In the genomic region with DNA sequence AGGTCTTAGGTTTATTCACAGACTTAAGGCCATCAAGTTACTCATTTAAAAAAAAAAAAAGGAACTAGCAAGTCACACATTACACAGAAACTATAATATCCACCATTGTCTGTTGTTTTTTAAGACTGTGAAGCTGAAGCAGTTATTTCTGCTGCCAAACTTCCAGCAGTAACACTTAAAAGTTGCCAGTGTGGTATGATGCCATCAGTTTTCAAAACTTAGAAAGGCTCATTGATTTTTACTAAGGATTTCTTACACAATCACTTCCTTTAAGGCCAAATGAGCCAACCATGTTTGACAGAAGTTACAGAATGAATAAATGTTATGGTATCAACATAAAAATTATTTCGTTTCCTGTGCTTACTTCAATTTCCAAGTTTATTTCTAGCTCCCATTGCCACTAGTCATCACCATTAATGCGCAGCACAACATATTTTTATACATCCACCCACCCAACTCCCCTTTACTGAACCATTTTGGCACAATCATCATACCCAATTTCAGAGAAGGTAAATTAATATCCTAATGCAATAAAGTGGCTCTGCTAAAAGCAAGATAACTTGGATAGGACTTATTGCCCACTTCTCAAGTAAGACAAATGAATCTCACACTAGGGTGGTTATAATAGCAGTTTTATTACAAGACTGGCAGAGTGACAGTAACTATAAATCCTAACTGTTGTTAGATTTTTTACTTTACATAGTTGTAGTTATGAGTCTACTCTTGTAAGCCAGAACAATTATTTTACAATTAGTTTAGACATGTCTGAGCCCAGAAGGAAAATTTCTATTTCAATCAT, we compare ENCODE assay signal across 19 cellular contexts. TPM values are rescaled to one million over a fixed set of nuclear protein-coding genes. Genes with fewer than 3 reads are reported as not detected.
DNase-seq lines count a peak whose midpoint lies in the region; ATAC-seq and TF ChIP-seq lines count a peak whose summit lies in the region.
"Had no signal": no experiment of that assay in that cellular context is flagged by ENCODE, and none has a peak within 500 bp of the region (broad histone marks: within the 10 kb centered on the region; RNA-seq: fewer than 3 reads in every experiment).

No MANE protein-coding gene starts in this region.

- ATAC-seq in SK-N-SH treated with all-trans-retinoic acid at 6 μM for 48 hours (peak; percentile 10; the same call in 2 of the 3 replicates), GM21717 (IDR thresholded peaks at IDR 0.05; ENCODE audit: unreplicated experiment) (no peak), GM18909 (IDR thresholded peaks at IDR 0.05; ENCODE audit: poor library complexity, unreplicated experiment) (no peak)
- ATAC-seq: left lobe of liver, T-cell had no signal

- DNase-seq in fibroblast of peridontal ligament (ENCODE audit: extremely low read depth) (peak; percentile 73), sigmoid colon (no peak), colonic mucosa (no peak), NCI-H446 treated with DMSO at 0.1 percent for 48 hours (lab: John Stamatoyannopoulos, UW) (no peak)
- DNase-seq: activated effector memory CD4-positive, alpha-beta T cell treated with Interleukin-2 at 50 U/mL for 16 hours; amygdala; C1 segment of cervical spinal cord; NCI-H2029; NCI-H526; stimulated activated CD4-positive, alpha-beta T cell treated with anti-CD3 and anti-CD28 coated beads, Interleukin-2, amount 100 ng/mL, for 24 hours; T-cell; WERI-Rb-1 had no signal

- CTCF ChIA-PET in HEK293 (lab: Yijun Ruan, JAX) = interaction anchor here (1.0 kb wide), 1 partner anchor 12 kb away, joined by 3 read pairs; no protein-coding TSS in a partner anchor

- TF ChIP-seq POLR2A in sigmoid colon (IDR thresholded peaks at IDR 0.05) = no peak

- H3K9ac ChIP-seq in colonic mucosa (ENCODE audit: low read depth in 2 of 2, low read length in 2 of 2) = no peak overlapping the region

- WGBS in sigmoid colon, 2 donors = 52 to 67% methylated on average over 2 of the region's 2 CpGs

- no peak for TF ChIP-seq EP300 in sigmoid colon (IDR thresholded peaks at IDR 0.05)

- H3K4me1 ChIP-seq in HEK293 (ENCODE audit: control insufficient read depth, insufficient read depth, low read length) = peaks cover 24% of the 10 kb centered on the region
- peaks cover 0 to 78% (median 59%) of the 10 kb centered on the region in 4 donors for H3K4me1 ChIP-seq in sigmoid colon
- H3K4me1 ChIP-seq in colonic mucosa = peaks cover 5% of the 10 kb centered on the region

- H3K27ac ChIP-seq in HEK293 (ENCODE audit: extremely low read depth, low read depth, low read length) (peak overlapping the region; percentile 72; the same call in 1 of the 2 replicates), sigmoid colon (peak overlapping the region; percentile 10 to 71 (median 47)), colonic mucosa (no peak overlapping the region)
- H3K27ac ChIP-seq: suprapubic skin, WERI-Rb-1 had no signal

- H3K27me3 ChIP-seq in sigmoid colon (no peaks in the 10 kb centered on the region), colonic mucosa (no peaks in the 10 kb centered on the region)
- H3K27me3 ChIP-seq: suprapubic skin had no signal

- no peaks in the 10 kb centered on the region for H3K9me3 ChIP-seq in HEK293 (ENCODE audit: control insufficient read depth, insufficient read depth, low read depth, low read length)
- H3K9me3 ChIP-seq in sigmoid colon = no peaks in the 10 kb centered on the region
- H3K9me3 ChIP-seq in colonic mucosa = no peaks in the 10 kb centered on the region
- H3K9me3 ChIP-seq: suprapubic skin had no signal

- intact Hi-C loops in sigmoid colon (cut with DNase I) (no loop called here), colonic mucosa (cut with DNase I) (no loop called here)

- TF ChIP-seq CTCF in HEK293 (tag by site-specific recombination; IDR thresholded peaks at IDR 0.05) = no peak
- no peak for TF ChIP-seq CTCF in sigmoid colon (IDR thresholded peaks at IDR 0.05)
- TF ChIP-seq CTCF in colonic mucosa (IDR thresholded peaks at IDR 0.05) = no peak

- H3K4me3 ChIP-seq in HEK293 (ENCODE audit: low read depth, low read length) = no peak overlapping the region
- H3K4me3 ChIP-seq in sigmoid colon = no peak overlapping the region
- H3K4me3 ChIP-seq in colonic mucosa = no peak overlapping the region
- H3K4me3 ChIP-seq: suprapubic skin had no signal

- POLR2A ChIA-PET in HEK293 (lab: Yijun Ruan, JAX) = no interaction called here

- H3K36me3 ChIP-seq in HEK293 (ENCODE audit: control insufficient read depth in 2 of 2, insufficient read depth in 1 of 2, low read length in 2 of 2) = no peaks in the 10 kb centered on the region
- H3K36me3 ChIP-seq in sigmoid colon = no peaks in the 10 kb centered on the region
- H3K36me3 ChIP-seq in colonic mucosa = no peaks in the 10 kb centered on the region
- H3K36me3 ChIP-seq: suprapubic skin, WERI-Rb-1 had no signal

TF ChIP-seq in HEK293, 187 proteins besides CTCF, POLR2A, EP300 and RAD21 (continues in another document):
- TF ChIP-seq, protein P1, sequence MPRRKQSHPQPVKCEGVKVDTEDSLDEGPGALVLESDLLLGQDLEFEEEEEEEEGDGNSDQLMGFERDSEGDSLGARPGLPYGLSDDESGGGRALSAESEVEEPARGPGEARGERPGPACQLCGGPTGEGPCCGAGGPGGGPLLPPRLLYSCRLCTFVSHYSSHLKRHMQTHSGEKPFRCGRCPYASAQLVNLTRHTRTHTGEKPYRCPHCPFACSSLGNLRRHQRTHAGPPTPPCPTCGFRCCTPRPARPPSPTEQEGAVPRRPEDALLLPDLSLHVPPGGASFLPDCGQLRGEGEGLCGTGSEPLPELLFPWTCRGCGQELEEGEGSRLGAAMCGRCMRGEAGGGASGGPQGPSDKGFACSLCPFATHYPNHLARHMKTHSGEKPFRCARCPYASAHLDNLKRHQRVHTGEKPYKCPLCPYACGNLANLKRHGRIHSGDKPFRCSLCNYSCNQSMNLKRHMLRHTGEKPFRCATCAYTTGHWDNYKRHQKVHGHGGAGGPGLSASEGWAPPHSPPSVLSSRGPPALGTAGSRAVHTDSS (tag by site-specific recombination; IDR thresholded peaks at IDR 0.05) = no peak
- no peak for TF ChIP-seq ZNF521 (tag by site-specific recombination; IDR thresholded peaks at IDR 0.05)
- peak; percentile 78 for TF ChIP-seq FEZF1 (tag by site-specific recombination; IDR thresholded peaks at IDR 0.05)
- 0 out of 2 replicates have a peak, but pooled peaks have one; percentile 35 for TF ChIP-seq ZBTB17 (tag by site-specific recombination; IDR thresholded peaks at IDR 0.05)
- TF ChIP-seq ZNF548 (tag by site-specific recombination; IDR thresholded peaks at IDR 0.05) = no peak
- no peak for TF ChIP-seq ZNF155 (tag by site-specific recombination; IDR thresholded peaks at IDR 0.05)
- TF ChIP-seq ZNF146 (tag by site-specific recombination; IDR thresholded peaks at IDR 0.05) = no peak
- peak; percentile 45; the same call in 1 of the 2 replicates for TF ChIP-seq OSR2 (tag by site-specific recombination; IDR thresholded peaks at IDR 0.05)

TF ChIP-seq in SK-N-SH treated with all-trans-retinoic acid at 6 μM for 48 hours, 23 proteins besides CTCF, POLR2A, EP300 and RAD21:
- TF ChIP-seq ESRRG (CRISPR knock-in tag; IDR thresholded peaks at IDR 0.05) (no peak), TOX (CRISPR knock-in tag; IDR thresholded peaks at IDR 0.05; ENCODE audit: borderline replicate concordance) (peak; percentile 65; the same call in 1 of the 2 replicates), ARNTL (CRISPR knock-in tag; IDR thresholded peaks at IDR 0.05; ENCODE audit: borderline replicate concordance, low read depth) (no peak)
- TF ChIP-seq, protein P2, sequence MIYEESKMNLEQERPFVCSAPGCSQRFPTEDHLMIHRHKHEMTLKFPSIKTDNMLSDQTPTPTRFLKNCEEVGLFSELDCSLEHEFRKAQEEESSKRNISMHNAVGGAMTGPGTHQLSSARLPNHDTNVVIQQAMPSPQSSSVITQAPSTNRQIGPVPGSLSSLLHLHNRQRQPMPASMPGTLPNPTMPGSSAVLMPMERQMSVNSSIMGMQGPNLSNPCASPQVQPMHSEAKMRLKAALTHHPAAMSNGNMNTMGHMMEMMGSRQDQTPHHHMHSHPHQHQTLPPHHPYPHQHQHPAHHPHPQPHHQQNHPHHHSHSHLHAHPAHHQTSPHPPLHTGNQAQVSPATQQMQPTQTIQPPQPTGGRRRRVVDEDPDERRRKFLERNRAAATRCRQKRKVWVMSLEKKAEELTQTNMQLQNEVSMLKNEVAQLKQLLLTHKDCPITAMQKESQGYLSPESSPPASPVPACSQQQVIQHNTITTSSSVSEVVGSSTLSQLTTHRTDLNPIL (CRISPR knock-in tag; IDR thresholded peaks at IDR 0.05; ENCODE audit: low read depth) = no peak

RNA-seq across cellular contexts. Expression of gene PDGFC, which starts 13.1 kb away (rescaled TPM):
- total RNA-seq in sigmoid colon (10 to 100 TPM; 21.9 to 44.4 (median 32.0) TPM), colonic mucosa (1 to 10 TPM; 3.9 to 8.3 TPM)
- 1 to 10 TPM; 3.0 to 3.3 (median 3.2) TPM for polyA plus RNA-seq in sigmoid colon
- total RNA-seq: activated CD8-positive, alpha-beta memory T cell treated with anti-CD3 and anti-CD28 coated beads for 36 hours had no signal
